Comparison of ENCODE assay signal across 1 cellular context in genomic region chr2:237438082-237438925, GRCh38.
TF ChIP-seq lines count a peak whose summit lies in the region.

No MANE protein-coding gene starts in this region.

TF ChIP-seq in H1, 55 proteins besides CTCF, POLR2A, EP300 and RAD21:
- TF ChIP-seq FOSL1 (IDR thresholded peaks at IDR 0.05; ENCODE audit: insufficient read depth, low read depth, low read length), result no peak
- no peak for TF ChIP-seq NRF1 (IDR thresholded peaks at IDR 0.05; ENCODE audit: low read depth, low read length)
- no peak for TF ChIP-seq E2F6 (IDR thresholded peaks at IDR 0.05)
- TF ChIP-seq SIN3A (conservative IDR thresholded peaks at IDR 0.05 in 1 of 2, IDR thresholded peaks at IDR 0.05 in 1 of 2; ENCODE audit: low read depth in 1 of 2, low read length in 2 of 2), result no peak
- TF ChIP-seq ZNF274 (IDR thresholded peaks at IDR 0.05; ENCODE audit: borderline replicate concordance, extremely low read depth, low read length), result no peak
- TF ChIP-seq NANOG (IDR thresholded peaks at IDR 0.05; ENCODE audit: insufficient read depth, low read depth, low read length, poor library complexity, severe bottlenecking), result no peak
- no peak for TF ChIP-seq SP4 (IDR thresholded peaks at IDR 0.05; ENCODE audit: low read length)
- TF ChIP-seq TCF12 (IDR thresholded peaks at IDR 0.05; ENCODE audit: low read depth, low read length), result no peak
- no peak for TF ChIP-seq JUND (IDR thresholded peaks at IDR 0.05; ENCODE audit: low read length)
- TF ChIP-seq PHF8 (conservative IDR thresholded peaks at IDR 0.05; ENCODE audit: low read depth, low read length), result no peak
- TF ChIP-seq BCL11A (IDR thresholded peaks at IDR 0.05; ENCODE audit: low read depth in 2 of 2, low read length in 2 of 2), result no peak
- TF ChIP-seq CEBPB (IDR thresholded peaks at IDR 0.05; ENCODE audit: low read depth, low read length), result no peak
- TF ChIP-seq RNF2 (IDR thresholded peaks at IDR 0.05; ENCODE audit: borderline replicate concordance, low read depth, low read length, missing control alignments, poor library complexity, severe bottlenecking), result no peak
- TF ChIP-seq KDM4A (IDR thresholded peaks at IDR 0.05; ENCODE audit: low read depth, low read length, severe bottlenecking), result no peak
